In genomic region chr12:45232771-45233372, GRCh38 we compare ENCODE assay signal across 8 cellular contexts. TPM values are rescaled to one million over a fixed set of nuclear protein-coding genes. Genes with fewer than 3 reads are reported as not detected.
A peak's percentile ranks its signal among the peaks of the same experiment; 100 is the strongest.
DNase-seq lines count a peak whose midpoint lies in the region; ATAC-seq and TF ChIP-seq lines count a peak whose summit lies in the region.

No MANE protein-coding gene starts in this region.

- no peaks in the 10 kb centered on the region for H3K27me3 ChIP-seq in hepatocyte

- peaks cover 47% of the 10 kb centered on the region for H3K4me1 ChIP-seq in hepatocyte (ENCODE audit: insufficient read depth)

- H3K9me3 ChIP-seq in hepatocyte (ENCODE audit: low read depth): no peaks in the 10 kb centered on the region

- H3K27ac ChIP-seq in hepatocyte: peak overlapping the region; percentile 94

- H3K9me3 Mint-ChIP-seq in activated naive CD8-positive, alpha-beta T cell treated with anti-CD3 and anti-CD28 coated beads for 36 hours: peaks cover 6% of the 10 kb centered on the region

- peak overlapping the region; percentile 42 for H3K27ac Mint-ChIP-seq in activated naive CD8-positive, alpha-beta T cell treated with anti-CD3 and anti-CD28 coated beads for 36 hours

- peaks cover 46% of the 10 kb centered on the region for H3K4me1 Mint-ChIP-seq in activated naive CD8-positive, alpha-beta T cell treated with anti-CD3 and anti-CD28 coated beads for 36 hours

- no peak overlapping the region for H3K4me3 Mint-ChIP-seq in activated naive CD8-positive, alpha-beta T cell treated with anti-CD3 and anti-CD28 coated beads for 36 hours

- ATAC-seq in HG03558 (IDR thresholded peaks at IDR 0.05; ENCODE audit: extremely low read depth, unreplicated experiment): peak; percentile 52

- H3K9me2 ChIP-seq in hepatocyte (replicated peaks; ENCODE audit: insufficient read depth): no peaks in the 10 kb centered on the region

- peak overlapping the region; percentile 51 for H3K4me2 ChIP-seq in hepatocyte

- peaks cover 29% of the 10 kb centered on the region for H3K36me3 Mint-ChIP-seq in activated naive CD8-positive, alpha-beta T cell treated with anti-CD3 and anti-CD28 coated beads for 36 hours

- no peak overlapping the region for H2AFZ ChIP-seq in hepatocyte

- no peaks in the 10 kb centered on the region for H3K36me3 ChIP-seq in hepatocyte (replicated peaks; ENCODE audit: insufficient read depth, low read depth)

- WGBS in hepatocyte (ENCODE audit: low lambda C conversion rate, missing lambda C conversion rate): 37% methylated on average over 6 of the region's 6 CpGs

- H3K27me3 Mint-ChIP-seq in activated naive CD8-positive, alpha-beta T cell treated with anti-CD3 and anti-CD28 coated beads for 36 hours: no peaks in the 10 kb centered on the region

- TF ChIP-seq CTCF in hepatocyte (IDR thresholded peaks at IDR 0.05; ENCODE audit: poor library complexity): no peak

- peaks cover 5% of the 10 kb centered on the region for H4K20me1 ChIP-seq in hepatocyte (ENCODE audit: insufficient read depth, poor library complexity, severe bottlenecking)

- H3K79me2 ChIP-seq in hepatocyte: peaks cover 68% of the 10 kb centered on the region

- no peak overlapping the region for H3K4me3 ChIP-seq in hepatocyte

- DNase-seq in activated T-cell treated with anti-CD3 and anti-CD28 coated beads for 24 hours (ENCODE audit: low read depth): peak; percentile 40
- no peak for DNase-seq in activated T-cell treated with anti-CD3 and anti-CD28 coated beads for 4 hours
- DNase-seq in activated naive CD8-positive, alpha-beta T cell treated with anti-CD3 and anti-CD28 coated beads for 36 hours: peak; percentile 14
- DNase-seq in hepatocyte (ENCODE audit: low spot score): peak; percentile 83
- peak; percentile 56 for DNase-seq in stimulated activated CD4-positive, alpha-beta T cell treated with anti-CD3 and anti-CD28 coated beads, Interleukin-1b, Interleukin-23, amount 100 ng/mL, for 48 hours
- DNase-seq in ecto neural progenitor cell (ENCODE audit: low spot score): no peak
- no peak for DNase-seq in cerebellar cortex (ENCODE audit: low spot score)

RNA-seq across cellular contexts. Expression of gene ANO6, which starts 17.0 kb away (rescaled TPM):
- 10 to 100 TPM; 12.1 to 12.6 TPM for total RNA-seq in activated naive CD8-positive, alpha-beta T cell treated with anti-CD3 and anti-CD28 coated beads for 36 hours
- 80.0 and 82.2 TPM in 2 replicates for total RNA-seq in hepatocyte
- polyA plus RNA-seq in hepatocyte: 45.7 and 50.4 TPM in 2 replicates

Comparison
In these comparisons a context has a peak if more than half of its experiments do, and no peak if none do; other contexts are left out.
1. DNase-seq: peak in activated T-cell treated with anti-CD3 and anti-CD28 coated beads for 24 hours (single experiment), activated naive CD8-positive, alpha-beta T cell treated with anti-CD3 and anti-CD28 coated beads for 36 hours (single experiment), hepatocyte (single experiment) and stimulated activated CD4-positive, alpha-beta T cell treated with anti-CD3 and anti-CD28 coated beads, Interleukin-1b, Interleukin-23, amount 100 ng/mL, for 48 hours (single experiment); none in activated T-cell treated with anti-CD3 and anti-CD28 coated beads for 4 hours (single experiment), ecto neural progenitor cell (single experiment) and cerebellar cortex (single experiment).